Comparison of ENCODE assay signal across 11 cellular contexts in the genomic region with DNA sequence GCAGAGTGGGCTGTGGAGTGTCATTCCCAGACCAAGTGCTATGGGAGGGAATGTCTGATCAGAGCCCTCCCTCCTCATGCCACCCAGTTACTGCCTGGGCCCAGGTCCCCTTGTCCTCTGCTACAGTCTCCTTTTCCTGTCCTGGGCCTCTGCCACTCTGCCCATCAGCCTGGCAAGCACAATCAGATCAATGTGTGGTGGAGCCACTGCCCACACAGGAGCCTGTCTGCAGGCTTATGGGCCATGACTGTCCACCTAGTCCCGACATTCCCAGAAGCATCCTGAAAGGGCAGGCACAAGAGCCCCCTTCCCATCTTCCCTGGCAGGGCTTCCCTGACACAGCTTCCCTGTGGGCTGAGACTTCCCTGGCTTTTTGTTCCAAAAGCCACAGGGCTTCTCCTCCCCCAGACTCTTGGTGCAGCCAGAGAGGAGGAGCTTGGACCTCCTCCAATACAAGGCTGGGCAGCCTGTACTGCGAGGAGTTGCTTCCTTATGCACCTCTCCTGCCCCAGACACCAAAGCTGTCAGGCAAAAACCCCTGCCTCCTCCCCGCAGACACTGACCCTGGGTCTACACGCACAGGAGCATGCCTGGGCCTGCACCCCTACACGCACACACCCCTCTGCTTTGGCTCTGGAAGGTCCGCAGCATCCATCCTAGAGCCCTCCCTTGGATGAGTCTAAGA. TPM values are rescaled to one million over a fixed set of nuclear protein-coding genes. Genes with fewer than 3 reads are reported as not detected.
DNase-seq lines count a peak whose midpoint lies in the region; ATAC-seq, FAIRE-seq and TF ChIP-seq lines count a peak whose summit lies in the region.
"Had no signal": no experiment of that assay in that cellular context is flagged by ENCODE, and none has a peak within 500 bp of the region (broad histone marks: within the 10 kb centered on the region; RNA-seq: fewer than 3 reads in every experiment).

No MANE protein-coding gene starts in this region.

- H3K36me3 Mint-ChIP-seq in MCF 10A (ENCODE audit: insufficient read depth, unreplicated experiment): no peaks in the 10 kb centered on the region

- TF ChIP-seq CTCF in BE2C (IDR thresholded peaks at IDR 0.05; ENCODE audit: low read depth, low read length) (no peak), MCF 10A (IDR thresholded peaks at IDR 0.05; ENCODE audit: unreplicated experiment) (no peak)

- DNase-seq in BE2C (peak; percentile 55), NCI-H2029 treated with DMSO at 0.1 percent for 48 hours (lab: John Stamatoyannopoulos, UW) (peak; percentile 29), MCF 10A (ENCODE audit: unreplicated experiment) (peak; percentile 45), medulla oblongata (ENCODE audit: extremely low spot score) (peak; percentile 88), HTR-8/SVneo (ENCODE audit: insufficient read length, low spot score) (no peak)
- DNase-seq: stimulated activated CD4-positive, alpha-beta T cell treated with anti-CD3 and anti-CD28 coated beads, Interleukin-4, amount 100 ng/mL, for 4 hours had no signal

- ATAC-seq in HG03159 (IDR thresholded peaks at IDR 0.05; ENCODE audit: unreplicated experiment) (no peak), HG02571 (IDR thresholded peaks at IDR 0.05; ENCODE audit: unreplicated experiment) (no peak), GM19351 (IDR thresholded peaks at IDR 0.05; ENCODE audit: unreplicated experiment) (no peak)

- H3K27me3 Mint-ChIP-seq in MCF 10A (ENCODE audit: insufficient read depth, unreplicated experiment): peaks cover 63% of the 10 kb centered on the region

- intact Hi-C loops in MCF 10A (cut with micrococcal nuclease): no loop called here

- no peaks in the 10 kb centered on the region for H3K27me3 ChIP-seq in BE2C

- no peaks in the 10 kb centered on the region for H3K9me3 Mint-ChIP-seq in MCF 10A (ENCODE audit: unreplicated experiment)

- H3K4me1 ChIP-seq in BE2C: peaks cover 8% of the 10 kb centered on the region

- CTCF ChIA-PET in MCF 10A (lab: Yijun Ruan, JAX): interaction anchor here (0.6 to 6.5 kb wide), 9 partner anchors 10 to 650 kb away, joined by 3 to 47 read pairs (median 4); no protein-coding TSS in a partner anchor

- POLR2A ChIA-PET in MCF 10A (lab: Yijun Ruan, JAX): interaction anchor here (1.6 kb wide), 1 partner anchor 12 kb away, joined by 5 read pairs; no protein-coding TSS in a partner anchor

- no peaks in the 10 kb centered on the region for H3K9me3 ChIP-seq in BE2C

- no peak overlapping the region for H3K4me3 ChIP-seq in BE2C (ENCODE audit: low read depth, low read length)

- H3K27ac Mint-ChIP-seq in MCF 10A (ENCODE audit: low read depth, unreplicated experiment): no peak overlapping the region

- H3K36me3 ChIP-seq in BE2C: no peaks in the 10 kb centered on the region

- no peak overlapping the region for H3K4me3 Mint-ChIP-seq in MCF 10A (ENCODE audit: unreplicated experiment)

- no peak for FAIRE-seq in HTR-8/SVneo (lab: Jason Lieb, UNC)

- H3K4me1 Mint-ChIP-seq in MCF 10A (ENCODE audit: insufficient read depth, unreplicated experiment): peaks cover 6% of the 10 kb centered on the region

- no TSS peak for BruUV-seq in MCF 10A (replicated peaks; lab: Mats Ljungman, UMichigan)

RNA-seq across cellular contexts. Expression of a gene that starts 29.2 kb away (rescaled TPM):
- polyA plus RNA-seq in BE2C (2012; ENCODE audit: insufficient read depth, insufficient read length, low read depth): 1.0 TPM
- total RNA-seq in MCF 10A (2022): 0.05 TPM in 1 of 2 replicates, not detected in the other
- total RNA-seq: glomerular endothelial cell, NCI-H460 had no signal
